Comparison of ENCODE assay signal across 1 cellular context in the genomic region with DNA sequence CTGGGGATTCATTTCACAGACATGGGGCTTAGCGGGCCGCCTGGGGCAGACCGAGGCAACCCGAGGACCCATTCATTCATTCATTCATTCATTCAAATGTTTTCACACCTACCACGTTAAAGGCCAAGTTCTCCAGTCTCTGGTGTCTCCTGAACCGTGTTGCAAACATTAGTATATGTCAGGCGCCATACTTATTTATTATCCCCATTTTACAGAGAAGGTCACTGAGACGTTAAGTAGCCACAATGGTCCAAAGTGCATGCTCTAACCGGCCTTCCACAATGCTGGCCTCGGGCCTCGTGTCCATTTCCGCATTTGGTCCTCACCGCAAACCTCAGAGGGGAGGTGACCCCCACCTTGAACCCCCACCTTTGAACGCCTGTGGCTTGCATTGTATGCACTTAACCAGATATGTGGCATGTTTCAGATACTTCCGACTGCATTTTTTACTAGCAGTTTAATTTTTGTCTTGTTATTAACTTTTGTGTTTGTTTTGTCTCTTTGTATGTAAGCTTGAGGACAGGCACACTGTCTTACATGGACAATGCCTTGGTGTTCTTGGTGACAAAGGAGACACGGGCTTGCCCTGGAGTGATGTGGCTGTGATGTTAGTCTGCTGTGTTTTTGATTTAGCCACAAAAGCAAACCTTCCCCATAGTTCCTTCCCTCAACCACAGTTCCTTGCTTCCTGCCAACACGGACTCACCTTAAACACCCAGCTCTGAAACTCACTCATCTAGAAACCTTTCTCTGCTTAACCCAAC.
TF ChIP-seq lines count a peak whose summit lies in the region.

No MANE protein-coding gene starts in this region.

TF ChIP-seq in HepG2, 621 proteins besides CTCF, POLR2A, EP300 and RAD21 (continued from another document and continues in another):
- TF ChIP-seq, protein P1, sequence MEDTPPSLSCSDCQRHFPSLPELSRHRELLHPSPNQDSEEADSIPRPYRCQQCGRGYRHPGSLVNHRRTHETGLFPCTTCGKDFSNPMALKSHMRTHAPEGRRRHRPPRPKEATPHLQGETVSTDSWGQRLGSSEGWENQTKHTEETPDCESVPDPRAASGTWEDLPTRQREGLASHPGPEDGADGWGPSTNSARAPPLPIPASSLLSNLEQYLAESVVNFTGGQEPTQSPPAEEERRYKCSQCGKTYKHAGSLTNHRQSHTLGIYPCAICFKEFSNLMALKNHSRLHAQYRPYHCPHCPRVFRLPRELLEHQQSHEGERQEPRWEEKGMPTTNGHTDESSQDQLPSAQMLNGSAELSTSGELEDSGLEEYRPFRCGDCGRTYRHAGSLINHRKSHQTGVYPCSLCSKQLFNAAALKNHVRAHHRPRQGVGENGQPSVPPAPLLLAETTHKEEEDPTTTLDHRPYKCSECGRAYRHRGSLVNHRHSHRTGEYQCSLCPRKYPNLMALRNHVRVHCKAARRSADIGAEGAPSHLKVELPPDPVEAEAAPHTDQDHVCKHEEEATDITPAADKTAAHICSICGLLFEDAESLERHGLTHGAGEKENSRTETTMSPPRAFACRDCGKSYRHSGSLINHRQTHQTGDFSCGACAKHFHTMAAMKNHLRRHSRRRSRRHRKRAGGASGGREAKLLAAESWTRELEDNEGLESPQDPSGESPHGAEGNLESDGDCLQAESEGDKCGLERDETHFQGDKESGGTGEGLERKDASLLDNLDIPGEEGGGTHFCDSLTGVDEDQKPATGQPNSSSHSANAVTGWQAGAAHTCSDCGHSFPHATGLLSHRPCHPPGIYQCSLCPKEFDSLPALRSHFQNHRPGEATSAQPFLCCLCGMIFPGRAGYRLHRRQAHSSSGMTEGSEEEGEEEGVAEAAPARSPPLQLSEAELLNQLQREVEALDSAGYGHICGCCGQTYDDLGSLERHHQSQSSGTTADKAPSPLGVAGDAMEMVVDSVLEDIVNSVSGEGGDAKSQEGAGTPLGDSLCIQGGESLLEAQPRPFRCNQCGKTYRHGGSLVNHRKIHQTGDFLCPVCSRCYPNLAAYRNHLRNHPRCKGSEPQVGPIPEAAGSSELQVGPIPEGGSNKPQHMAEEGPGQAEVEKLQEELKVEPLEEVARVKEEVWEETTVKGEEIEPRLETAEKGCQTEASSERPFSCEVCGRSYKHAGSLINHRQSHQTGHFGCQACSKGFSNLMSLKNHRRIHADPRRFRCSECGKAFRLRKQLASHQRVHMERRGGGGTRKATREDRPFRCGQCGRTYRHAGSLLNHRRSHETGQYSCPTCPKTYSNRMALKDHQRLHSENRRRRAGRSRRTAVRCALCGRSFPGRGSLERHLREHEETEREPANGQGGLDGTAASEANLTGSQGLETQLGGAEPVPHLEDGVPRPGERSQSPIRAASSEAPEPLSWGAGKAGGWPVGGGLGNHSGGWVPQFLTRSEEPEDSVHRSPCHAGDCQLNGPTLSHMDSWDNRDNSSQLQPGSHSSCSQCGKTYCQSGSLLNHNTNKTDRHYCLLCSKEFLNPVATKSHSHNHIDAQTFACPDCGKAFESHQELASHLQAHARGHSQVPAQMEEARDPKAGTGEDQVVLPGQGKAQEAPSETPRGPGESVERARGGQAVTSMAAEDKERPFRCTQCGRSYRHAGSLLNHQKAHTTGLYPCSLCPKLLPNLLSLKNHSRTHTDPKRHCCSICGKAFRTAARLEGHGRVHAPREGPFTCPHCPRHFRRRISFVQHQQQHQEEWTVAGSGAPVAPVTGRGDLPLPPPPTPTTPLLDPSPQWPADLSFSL (CRISPR knock-in tag; IDR thresholded peaks at IDR 0.05), result no peak
- no peak for TF ChIP-seq ZSCAN30 (CRISPR knock-in tag; IDR thresholded peaks at IDR 0.05)
- no peak for TF ChIP-seq ZNF207 (IDR thresholded peaks at IDR 0.05; ENCODE audit: borderline replicate concordance)
- no peak for TF ChIP-seq ATF7-NPFF (CRISPR knock-in tag; IDR thresholded peaks at IDR 0.05; ENCODE audit: low read depth)
- no peak for TF ChIP-seq NFATC3 (CRISPR knock-in tag; IDR thresholded peaks at IDR 0.05)
- no peak for TF ChIP-seq TEAD2 (CRISPR knock-in tag; IDR thresholded peaks at IDR 0.05)
- TF ChIP-seq PHF8 (CRISPR knock-in tag; IDR thresholded peaks at IDR 0.05), result no peak
- TF ChIP-seq MTA3 (CRISPR knock-in tag; IDR thresholded peaks at IDR 0.05), result no peak
- TF ChIP-seq, protein P2, sequence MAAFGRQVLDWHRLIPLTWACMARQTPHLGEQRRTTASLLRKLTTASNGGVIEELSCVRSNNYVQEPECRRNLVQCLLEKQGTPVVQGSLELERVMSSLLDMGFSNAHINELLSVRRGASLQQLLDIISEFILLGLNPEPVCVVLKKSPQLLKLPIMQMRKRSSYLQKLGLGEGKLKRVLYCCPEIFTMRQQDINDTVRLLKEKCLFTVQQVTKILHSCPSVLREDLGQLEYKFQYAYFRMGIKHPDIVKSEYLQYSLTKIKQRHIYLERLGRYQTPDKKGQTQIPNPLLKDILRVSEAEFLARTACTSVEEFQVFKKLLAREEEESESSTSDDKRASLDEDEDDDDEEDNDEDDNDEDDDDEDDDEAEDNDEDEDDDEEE (CRISPR knock-in tag; IDR thresholded peaks at IDR 0.05), result no peak
- TF ChIP-seq, protein P3, sequence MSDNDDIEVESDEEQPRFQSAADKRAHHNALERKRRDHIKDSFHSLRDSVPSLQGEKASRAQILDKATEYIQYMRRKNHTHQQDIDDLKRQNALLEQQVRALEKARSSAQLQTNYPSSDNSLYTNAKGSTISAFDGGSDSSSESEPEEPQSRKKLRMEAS (IDR thresholded peaks at IDR 0.05), result peak; percentile 28; the same call in 1 of the 2 replicates
- no peak for TF ChIP-seq ZMAT3 (CRISPR knock-in tag; conservative IDR thresholded peaks at IDR 0.05)
- TF ChIP-seq, protein P4, sequence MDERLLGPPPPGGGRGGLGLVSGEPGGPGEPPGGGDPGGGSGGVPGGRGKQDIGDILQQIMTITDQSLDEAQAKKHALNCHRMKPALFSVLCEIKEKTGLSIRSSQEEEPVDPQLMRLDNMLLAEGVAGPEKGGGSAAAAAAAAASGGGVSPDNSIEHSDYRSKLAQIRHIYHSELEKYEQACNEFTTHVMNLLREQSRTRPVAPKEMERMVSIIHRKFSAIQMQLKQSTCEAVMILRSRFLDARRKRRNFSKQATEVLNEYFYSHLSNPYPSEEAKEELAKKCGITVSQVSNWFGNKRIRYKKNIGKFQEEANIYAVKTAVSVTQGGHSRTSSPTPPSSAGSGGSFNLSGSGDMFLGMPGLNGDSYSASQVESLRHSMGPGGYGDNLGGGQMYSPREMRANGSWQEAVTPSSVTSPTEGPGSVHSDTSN (CRISPR knock-in tag; IDR thresholded peaks at IDR 0.05), result no peak
- TF ChIP-seq, protein P5, sequence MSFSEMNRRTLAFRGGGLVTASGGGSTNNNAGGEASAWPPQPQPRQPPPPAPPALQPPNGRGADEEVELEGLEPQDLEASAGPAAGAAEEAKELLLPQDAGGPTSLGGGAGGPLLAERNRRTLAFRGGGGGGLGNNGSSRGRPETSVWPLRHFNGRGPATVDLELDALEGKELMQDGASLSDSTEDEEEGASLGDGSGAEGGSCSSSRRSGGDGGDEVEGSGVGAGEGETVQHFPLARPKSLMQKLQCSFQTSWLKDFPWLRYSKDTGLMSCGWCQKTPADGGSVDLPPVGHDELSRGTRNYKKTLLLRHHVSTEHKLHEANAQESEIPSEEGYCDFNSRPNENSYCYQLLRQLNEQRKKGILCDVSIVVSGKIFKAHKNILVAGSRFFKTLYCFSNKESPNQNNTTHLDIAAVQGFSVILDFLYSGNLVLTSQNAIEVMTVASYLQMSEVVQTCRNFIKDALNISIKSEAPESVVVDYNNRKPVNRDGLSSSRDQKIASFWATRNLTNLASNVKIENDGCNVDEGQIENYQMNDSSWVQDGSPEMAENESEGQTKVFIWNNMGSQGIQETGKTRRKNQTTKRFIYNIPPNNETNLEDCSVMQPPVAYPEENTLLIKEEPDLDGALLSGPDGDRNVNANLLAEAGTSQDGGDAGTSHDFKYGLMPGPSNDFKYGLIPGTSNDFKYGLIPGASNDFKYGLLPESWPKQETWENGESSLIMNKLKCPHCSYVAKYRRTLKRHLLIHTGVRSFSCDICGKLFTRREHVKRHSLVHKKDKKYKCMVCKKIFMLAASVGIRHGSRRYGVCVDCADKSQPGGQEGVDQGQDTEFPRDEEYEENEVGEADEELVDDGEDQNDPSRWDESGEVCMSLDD (CRISPR knock-in tag; IDR thresholded peaks at IDR 0.05; ENCODE audit: borderline replicate concordance), result 0 out of 2 replicates have a peak, but pooled peaks have one; percentile 3
- TF ChIP-seq RARA (CRISPR knock-in tag; IDR thresholded peaks at IDR 0.05), result peak; percentile 74
- TF ChIP-seq DNMT3B (CRISPR knock-in tag; conservative IDR thresholded peaks at IDR 0.05), result no peak
- TF ChIP-seq SAFB2 (CRISPR knock-in tag; IDR thresholded peaks at IDR 0.05; ENCODE audit: borderline replicate concordance, low read depth), result no peak
- no peak for TF ChIP-seq MLLT10 (CRISPR knock-in tag; IDR thresholded peaks at IDR 0.05)
- TF ChIP-seq ZFP90 (CRISPR knock-in tag; IDR thresholded peaks at IDR 0.05; ENCODE audit: borderline replicate concordance), result no peak
- TF ChIP-seq MED8 (CRISPR knock-in tag; IDR thresholded peaks at IDR 0.05; ENCODE audit: insufficient replicate concordance), result no peak
- TF ChIP-seq, protein P6, sequence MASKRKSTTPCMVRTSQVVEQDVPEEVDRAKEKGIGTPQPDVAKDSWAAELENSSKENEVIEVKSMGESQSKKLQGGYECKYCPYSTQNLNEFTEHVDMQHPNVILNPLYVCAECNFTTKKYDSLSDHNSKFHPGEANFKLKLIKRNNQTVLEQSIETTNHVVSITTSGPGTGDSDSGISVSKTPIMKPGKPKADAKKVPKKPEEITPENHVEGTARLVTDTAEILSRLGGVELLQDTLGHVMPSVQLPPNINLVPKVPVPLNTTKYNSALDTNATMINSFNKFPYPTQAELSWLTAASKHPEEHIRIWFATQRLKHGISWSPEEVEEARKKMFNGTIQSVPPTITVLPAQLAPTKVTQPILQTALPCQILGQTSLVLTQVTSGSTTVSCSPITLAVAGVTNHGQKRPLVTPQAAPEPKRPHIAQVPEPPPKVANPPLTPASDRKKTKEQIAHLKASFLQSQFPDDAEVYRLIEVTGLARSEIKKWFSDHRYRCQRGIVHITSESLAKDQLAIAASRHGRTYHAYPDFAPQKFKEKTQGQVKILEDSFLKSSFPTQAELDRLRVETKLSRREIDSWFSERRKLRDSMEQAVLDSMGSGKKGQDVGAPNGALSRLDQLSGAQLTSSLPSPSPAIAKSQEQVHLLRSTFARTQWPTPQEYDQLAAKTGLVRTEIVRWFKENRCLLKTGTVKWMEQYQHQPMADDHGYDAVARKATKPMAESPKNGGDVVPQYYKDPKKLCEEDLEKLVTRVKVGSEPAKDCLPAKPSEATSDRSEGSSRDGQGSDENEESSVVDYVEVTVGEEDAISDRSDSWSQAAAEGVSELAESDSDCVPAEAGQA (IDR thresholded peaks at IDR 0.05; ENCODE audit: low read depth), result no peak
- TF ChIP-seq, protein P6 (CRISPR knock-in tag; IDR thresholded peaks at IDR 0.05; ENCODE audit: borderline replicate concordance), result no peak
- no peak for TF ChIP-seq TSC22D2 (CRISPR knock-in tag; IDR thresholded peaks at IDR 0.05; ENCODE audit: borderline replicate concordance)
- TF ChIP-seq ZNF180 (CRISPR knock-in tag; IDR thresholded peaks at IDR 0.05; ENCODE audit: borderline replicate concordance, low read depth), result no peak
- TF ChIP-seq ZNF670 (CRISPR knock-in tag; IDR thresholded peaks at IDR 0.05; ENCODE audit: borderline replicate concordance), result no peak
- no peak for TF ChIP-seq SP5 (CRISPR knock-in tag; IDR thresholded peaks at IDR 0.05; ENCODE audit: borderline replicate concordance, low read depth)
- TF ChIP-seq PAF1 (CRISPR knock-in tag; IDR thresholded peaks at IDR 0.05), result no peak
- TF ChIP-seq GFI1 (CRISPR knock-in tag; IDR thresholded peaks at IDR 0.05; ENCODE audit: borderline replicate concordance), result no peak
- no peak for TF ChIP-seq CAMTA2 (CRISPR knock-in tag; IDR thresholded peaks at IDR 0.05; ENCODE audit: borderline replicate concordance)
- TF ChIP-seq ZNF30 (CRISPR knock-in tag; IDR thresholded peaks at IDR 0.05), result no peak
- TF ChIP-seq ZNF33A (CRISPR knock-in tag; IDR thresholded peaks at IDR 0.05; ENCODE audit: borderline replicate concordance), result no peak
- TF ChIP-seq ZNF251 (CRISPR knock-in tag; IDR thresholded peaks at IDR 0.05), result no peak
- no peak for TF ChIP-seq ZNF333 (CRISPR knock-in tag; IDR thresholded peaks at IDR 0.05; ENCODE audit: borderline replicate concordance)
